7 cellular contexts compared by ENCODE assay signal in the genomic region with DNA sequence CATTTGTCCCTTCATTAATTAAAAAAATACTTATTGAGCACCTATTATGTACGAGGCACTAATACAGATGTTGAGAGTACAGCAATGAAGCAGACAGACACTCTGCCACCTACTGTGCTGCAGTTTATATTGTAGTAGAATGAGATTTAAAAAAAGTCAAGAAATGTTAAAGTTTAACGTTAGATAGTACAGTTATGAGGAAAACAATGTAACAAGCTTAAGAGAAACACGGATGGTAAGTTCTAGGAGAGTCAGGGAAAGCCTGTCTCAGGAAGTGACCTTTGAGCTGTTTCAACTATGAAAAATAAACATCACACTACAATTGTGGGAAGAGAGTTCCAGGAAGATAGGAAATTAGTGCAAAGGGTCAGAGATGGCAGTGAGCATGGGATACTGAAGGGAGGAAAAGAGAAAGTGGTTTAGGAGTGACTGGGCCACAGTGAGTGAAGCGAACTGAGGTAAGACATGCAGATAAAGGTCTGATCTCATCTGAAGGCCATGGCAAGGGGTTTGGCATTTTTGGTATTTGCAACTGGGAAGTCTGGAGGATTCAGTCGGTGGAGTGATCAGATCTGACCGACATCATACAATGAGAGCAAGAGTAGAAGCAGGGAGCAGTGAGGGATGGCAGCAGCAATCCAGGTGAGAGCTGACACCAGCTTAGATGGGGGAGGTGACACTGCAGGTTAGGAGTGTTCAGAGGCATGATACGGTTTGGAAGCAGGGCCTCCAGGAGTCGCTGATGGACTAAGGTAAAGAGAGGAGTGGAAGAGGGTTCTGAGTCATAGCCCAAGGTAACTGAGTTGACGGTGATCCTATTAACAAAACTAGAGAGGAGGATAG. TPM values are rescaled to one million over a fixed set of nuclear protein-coding genes. Genes with fewer than 3 reads are reported as not detected.
DNase-seq lines count a peak whose midpoint lies in the region; ATAC-seq and TF ChIP-seq lines count a peak whose summit lies in the region.

No MANE protein-coding gene starts in this region.

- intact Hi-C loops in left colon (cut with DNase I, micrococcal nuclease) = no loop called here
- intact Hi-C loops in transverse colon (cut with DNase I; ENCODE audit: low total_unique reads) = no loop called here

- no peaks in the 10 kb centered on the region for H3K9me3 ChIP-seq in transverse colon

- no peaks in the 10 kb centered on the region for H3K27me3 ChIP-seq in transverse colon

- H3K4me3 ChIP-seq in transverse colon = peak overlapping the region in 1 of 4 donors; percentile 41

- DNase-seq in NCI-H460 (ENCODE audit: extremely low read depth, low read depth) (peak; percentile 7), dermis microvascular lymphatic vessel endothelial cell (ENCODE audit: low read depth in 2 of 2) (peak; percentile 81 to 92), left colon (peak; percentile 52 to 71), transverse colon (peak; percentile 63), DMS79 (lab: John Stamatoyannopoulos, UW) (no peak), midbrain (lab: John Stamatoyannopoulos, UW) (no peak)

- no peak for TF ChIP-seq EP300 in transverse colon (IDR thresholded peaks at IDR 0.05; ENCODE audit: low read depth)

- TF ChIP-seq CTCF in transverse colon (IDR thresholded peaks at IDR 0.05) = peak in 2 of 5 experiments; percentile 13 to 36

- WGBS in transverse colon (ENCODE audit: low coverage in 1 of 2), 2 donors = 44 to 45% methylated on average over 7 to 9 of the region's 9 CpGs

- ATAC-seq in left colon (peak; percentile 94), HG03457 (IDR thresholded peaks at IDR 0.05; ENCODE audit: unreplicated experiment) (no peak)

- peak; percentile 19 for TF ChIP-seq POLR2A in transverse colon (IDR thresholded peaks at IDR 0.05)

- peaks cover 3 to 56% (median 30%) of the 10 kb centered on the region in 4 donors for H3K4me1 ChIP-seq in transverse colon

- H3K27ac ChIP-seq in transverse colon = peak overlapping the region; percentile 80 to 82 (median 81)

- in situ Hi-C loops in transverse colon (cut with MboI; ENCODE audit: low pct_ligation_motif_present in 1 of 4, low pct_unique_long_range_greater_than_20kb in 1 of 4, low sequenced_read_pairs in 3 of 4) = loop anchor here in 2 of 4 donors (25.0 kb wide), 1 partner anchor 365 kb away; no protein-coding TSS in a partner anchor

- no peaks in the 10 kb centered on the region for H3K36me3 ChIP-seq in transverse colon

RNA-seq across cellular contexts. Expression of a gene that starts 28.5 kb away (rescaled TPM):
- 3.7 and 4.3 TPM in 2 replicates for total RNA-seq in NCI-H460 (2014; rRNA removed; shearing (Covaris generic))
- polyA plus RNA-seq in NCI-H460 (2014; cell fraction: nucleus; rRNA removed) = 2.2 and 4.1 TPM in 2 replicates
- total RNA-seq in dermis microvascular lymphatic vessel endothelial cell (569 and 1,330 TPM in 2 replicates), left colon (10 to 100 TPM; 47.0 to 51.9 TPM), transverse colon (10 to 100 TPM; 19.7 to 87.7 (median 41.0) TPM)

Comparison
In these comparisons a context has a peak if more than half of its experiments do, and no peak if none do; other contexts are left out.
1. DNase-seq: peak in NCI-H460 (single experiment), dermis microvascular lymphatic vessel endothelial cell (2 of 2), left colon (2 of 2) and transverse colon (single experiment); none in DMS79 (single experiment) and midbrain (single experiment).